ENCODE assay signal across 11 cellular contexts in the genomic region with DNA sequence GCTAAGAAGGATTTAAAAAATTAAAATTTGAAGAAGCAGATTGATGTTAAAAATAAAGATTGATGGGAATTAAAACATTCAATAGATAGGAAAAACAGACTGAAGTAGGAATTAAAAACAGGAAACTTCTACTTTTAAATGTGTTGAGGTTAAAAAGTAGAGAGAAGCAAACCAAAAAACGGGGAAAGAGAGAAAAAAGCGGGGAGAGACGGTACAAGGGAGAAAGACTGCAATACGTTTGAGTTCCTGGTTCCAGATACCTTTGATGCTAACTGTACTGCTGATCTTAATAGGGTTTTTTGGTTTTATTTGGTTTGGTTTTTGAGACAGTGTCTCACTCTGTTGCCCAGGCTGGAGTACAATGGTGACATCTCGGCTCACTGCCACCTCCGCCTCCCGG. TPM values are rescaled to one million over a fixed set of nuclear protein-coding genes. Genes with fewer than 3 reads are reported as not detected.
A peak's percentile ranks its signal among the peaks of the same experiment; 100 is the strongest.
DNase-seq lines count a peak whose midpoint lies in the region; ATAC-seq and TF ChIP-seq lines count a peak whose summit lies in the region.
"Had no signal": no experiment of that assay in that cellular context is flagged by ENCODE, and none has a peak within 500 bp of the region (broad histone marks: within the 10 kb centered on the region; RNA-seq: fewer than 3 reads in every experiment).

No MANE protein-coding gene starts in this region.

- 78 to 81% methylated on average over 7 of the region's 7 CpGs for WGBS in GM23248 (ENCODE audit: low coverage in 1 of 2, low lambda C conversion rate in 2 of 2, missing lambda C conversion rate in 2 of 2), 2 experiments

- no peaks in the 10 kb centered on the region for H3F3A ChIP-seq in GM23248 (ENCODE audit: insufficient read depth)

- no peak for ATAC-seq in activated B cell treated with CpG ODN at 0.5 μM for 24 hours (ENCODE audit: low read depth)
- no peak for ATAC-seq in naive thymus-derived CD4-positive, alpha-beta T cell

- peaks cover 5% of the 10 kb centered on the region; the same call in 1 of the 2 replicates for H3K4me1 ChIP-seq in GM23248 (ENCODE audit: insufficient read depth)
- H3K4me1 ChIP-seq in naive thymus-derived CD4-positive, alpha-beta T cell (ENCODE audit: control insufficient read depth in 2 of 2, insufficient read depth in 2 of 2, low read length in 2 of 2), result peaks cover 0 to 4% of the 10 kb centered on the region in 2 donors

- H3K9me3 ChIP-seq in AG04450 (ENCODE audit: control insufficient read depth, insufficient read depth, low read length) (no peaks in the 10 kb centered on the region), GM23248 (ENCODE audit: low read depth) (no peaks in the 10 kb centered on the region)
- no peaks in the 10 kb centered on the region for H3K9me3 ChIP-seq in naive thymus-derived CD4-positive, alpha-beta T cell (ENCODE audit: control insufficient read depth in 2 of 3, low read length in 3 of 3)
- H3K9me3 ChIP-seq: adrenal gland; BLaER1 treated with 17β-estradiol and CSF1 and Interleukin-3, amounts not matched to agents 10 nM and 100 nM; left ventricle myocardium inferior had no signal

- H3K4me3 ChIP-seq in AG04450 (ENCODE audit: low read depth, low read length), result no peak overlapping the region
- no peak overlapping the region for H3K4me3 ChIP-seq in GM23248
- H3K4me3 ChIP-seq in naive thymus-derived CD4-positive, alpha-beta T cell (ENCODE audit: low read length), result no peak overlapping the region

- no peak for TF ChIP-seq CTCF in AG04450 (IDR thresholded peaks at IDR 0.05; ENCODE audit: low read depth, low read length)
- no peak for TF ChIP-seq CTCF in activated B cell treated with CpG ODN at 0.5 μM for 24 hours (IDR thresholded peaks at IDR 0.05)

- H3K4me1 Mint-ChIP-seq in activated B cell treated with CpG ODN at 0.5 μM for 24 hours, result peaks cover 13% of the 10 kb centered on the region
- peaks cover 7 to 20% (median 18%) of the 10 kb centered on the region in 7 donors for H3K4me1 Mint-ChIP-seq in naive thymus-derived CD4-positive, alpha-beta T cell

- H3K27ac ChIP-seq in AG04450 (ENCODE audit: low read depth, low read length), result peak overlapping the region; percentile 11
- no peak overlapping the region for H3K27ac ChIP-seq in GM23248
- H3K27ac ChIP-seq in naive thymus-derived CD4-positive, alpha-beta T cell (ENCODE audit: low read depth, low read length), result no peak overlapping the region
- H3K27ac ChIP-seq: adrenal gland, left ventricle myocardium inferior had no signal

- no peaks in the 10 kb centered on the region for H3K79me2 ChIP-seq in GM23248 (ENCODE audit: insufficient read depth)

- no peaks in the 10 kb centered on the region for H4K20me1 ChIP-seq in GM23248 (ENCODE audit: insufficient read depth)
- H4K20me1 ChIP-seq: BLaER1 treated with 17β-estradiol and CSF1 and Interleukin-3, amounts not matched to agents 10 nM and 100 nM had no signal

- no peak overlapping the region for H3K9ac ChIP-seq in GM23248

- no peaks in the 10 kb centered on the region for H3K9me3 Mint-ChIP-seq in activated B cell treated with CpG ODN at 0.5 μM for 24 hours
- no peaks in the 10 kb centered on the region for H3K9me3 Mint-ChIP-seq in naive thymus-derived CD4-positive, alpha-beta T cell

- peak overlapping the region; percentile 84 for H3K4me3 Mint-ChIP-seq in activated B cell treated with CpG ODN at 0.5 μM for 24 hours
- peak overlapping the region in 8 of 10 donors; percentile 73 to 93 (median 88) for H3K4me3 Mint-ChIP-seq in naive thymus-derived CD4-positive, alpha-beta T cell

- H3K27ac Mint-ChIP-seq in activated B cell treated with CpG ODN at 0.5 μM for 24 hours, result no peak overlapping the region
- peak overlapping the region in 2 of 9 donors; percentile 26 to 52 for H3K27ac Mint-ChIP-seq in naive thymus-derived CD4-positive, alpha-beta T cell

- POLR2A ChIA-PET in AG04450 (lab: Yijun Ruan, JAX), result no interaction called here
- POLR2A ChIA-PET in activated B cell treated with CpG ODN at 0.5 μM for 24 hours (lab: Charles Lee), result interaction anchor here (1.1 to 2.1 kb wide), 4 partner anchors 26 to 246 kb away, joined by 3 to 15 read pairs (median 4); partner anchors contain the start of gene PHF3
- POLR2A ChIA-PET in naive thymus-derived CD4-positive, alpha-beta T cell (lab: Charles Lee), result interaction anchor here (0.6 to 2.5 kb wide), 6 partner anchors 25 to 165 kb away, joined by 3 to 23 read pairs (median 4); partner anchors contain the start of gene PHF3

- no peaks in the 10 kb centered on the region for H3K27me3 ChIP-seq in AG04450 (ENCODE audit: control insufficient read depth, insufficient read depth, low read length)
- no peaks in the 10 kb centered on the region for H3K27me3 ChIP-seq in GM23248 (replicated peaks; ENCODE audit: insufficient read depth)
- no peaks in the 10 kb centered on the region for H3K27me3 ChIP-seq in naive thymus-derived CD4-positive, alpha-beta T cell (ENCODE audit: control insufficient read depth in 2 of 2, insufficient read depth in 2 of 2, low read length in 2 of 2)
- H3K27me3 ChIP-seq: adrenal gland; BLaER1 treated with 17β-estradiol and CSF1 and Interleukin-3, amounts not matched to agents 10 nM and 100 nM had no signal

- no peaks in the 10 kb centered on the region for H3K36me3 ChIP-seq in GM23248 (ENCODE audit: low read depth)
- H3K36me3 ChIP-seq in naive thymus-derived CD4-positive, alpha-beta T cell (ENCODE audit: control insufficient read depth in 2 of 3, insufficient read depth in 3 of 3, low read length in 3 of 3), result no peaks in the 10 kb centered on the region
- H3K36me3 ChIP-seq: adrenal gland; BLaER1 treated with 17β-estradiol and CSF1 and Interleukin-3, amounts not matched to agents 10 nM and 100 nM; left ventricle myocardium inferior had no signal

- CTCF ChIA-PET in AG04450 (lab: Charles Lee), result interaction anchor here (0.6 to 4.7 kb wide), 28 partner anchors 11 to 426 kb away, joined by 3 to 67 read pairs (median 6); partner anchors contain the start of gene PHF3
- CTCF ChIA-PET in activated B cell treated with CpG ODN at 0.5 μM for 24 hours (lab: Charles Lee), result interaction anchor here (1.0 to 6.1 kb wide), 19 partner anchors 9 to 247 kb away, joined by 3 to 169 read pairs (median 6); partner anchors contain the start of gene PHF3
- CTCF ChIA-PET in naive thymus-derived CD4-positive, alpha-beta T cell (lab: Charles Lee), result interaction anchor here (0.5 to 3.1 kb wide), 20 partner anchors 9 to 173 kb away, joined by 3 to 61 read pairs (median 5); no protein-coding TSS in a partner anchor

- no peaks in the 10 kb centered on the region for H3K36me3 Mint-ChIP-seq in activated B cell treated with CpG ODN at 0.5 μM for 24 hours (ENCODE audit: low read depth)
- no peaks in the 10 kb centered on the region for H3K36me3 Mint-ChIP-seq in naive thymus-derived CD4-positive, alpha-beta T cell

- intact Hi-C loops in activated B cell treated with CpG ODN at 0.5 μM for 24 hours (cut with micrococcal nuclease), result loop anchor here (5.0 kb wide), 1 partner anchor 68 kb away; no protein-coding TSS in a partner anchor
- intact Hi-C loops in naive thymus-derived CD4-positive, alpha-beta T cell (cut with micrococcal nuclease), result loop anchor here (2.0 to 5.0 kb wide), 3 partner anchors 78 to 108 kb away; no protein-coding TSS in a partner anchor

- peak overlapping the region; percentile 95 for H2AFZ ChIP-seq in GM23248

- H3K27me3 Mint-ChIP-seq in activated B cell treated with CpG ODN at 0.5 μM for 24 hours, result no peaks in the 10 kb centered on the region
- H3K27me3 Mint-ChIP-seq in naive thymus-derived CD4-positive, alpha-beta T cell, result peaks cover 0 to 16% (median 5%) of the 10 kb centered on the region in 5 donors

- DNase-seq in AG04450 (ENCODE audit: low read depth, low spot score) (no peak), GM23248 (no peak), activated B cell treated with CpG ODN at 0.5 μM for 24 hours (no peak), activated gamma-delta T cell (lab: John Stamatoyannopoulos, UW) (no peak), SK-N-DZ (ENCODE audit: low spot score) (no peak), NCI-H2029 (lab: John Stamatoyannopoulos, UW) (no peak), KG1 (lab: John Stamatoyannopoulos, UW) (no peak)
- DNase-seq in naive thymus-derived CD4-positive, alpha-beta T cell, result no peak

- no peak overlapping the region for H3K4me2 ChIP-seq in GM23248 (ENCODE audit: unreplicated experiment)

- in situ Hi-C loops in GM23248 (cut with MboI), result no loop called here

- no peaks in the 10 kb centered on the region for H3K9me2 ChIP-seq in GM23248 (ENCODE audit: insufficient read depth)

RNA-seq across cellular contexts. Expression of gene PTP4A1, which starts 27.0 kb away (rescaled TPM):
- polyA plus RNA-seq in AG04450 (2011; rRNA removed) (34.3 and 37.7 TPM in 2 replicates), GM23248 (2016; fragmentation: Nextera tagmentation; extraction: Ambion mirVana) (133 and 138 TPM in 2 replicates)
- polyA minus RNA-seq in AG04450 (2011; rRNA and poly(A)+ RNA removed), result 19.3 and 38.6 TPM in 2 replicates
- 24.9 and 31.4 TPM in 2 replicates for total RNA-seq in GM23248 (2014; rRNA removed; shearing (Covaris generic))
- 32.4 and 35.2 TPM in 2 replicates for total RNA-seq in activated B cell treated with CpG ODN at 0.5 μM for 24 hours
- 100 to 1,000 TPM in 2 of 5 experiments, 10 to 100 TPM in 3; 26.4 to 165 (median 73.8) TPM for total RNA-seq in naive thymus-derived CD4-positive, alpha-beta T cell
- 10 to 100 TPM; 37.9 to 47.5 TPM for polyA plus RNA-seq in naive thymus-derived CD4-positive, alpha-beta T cell
- 18.0 and 24.4 TPM in 2 replicates for polyA plus RNA-seq in SK-N-DZ (2014; cell fraction: cytosol; rRNA removed)
- 14.3 and 36.3 TPM in 2 replicates for polyA plus RNA-seq in SK-N-DZ (2014; cell fraction: nucleus; rRNA removed)

RNA-seq across cellular contexts. Expression of gene PHF3, which starts 36.4 kb away (rescaled TPM):
- polyA plus RNA-seq in AG04450 (2011; rRNA removed) (16.2 and 26.6 TPM in 2 replicates), GM23248 (2016; fragmentation: Nextera tagmentation; extraction: Ambion mirVana) (13.1 and 15.3 TPM in 2 replicates)
- polyA minus RNA-seq in AG04450 (2011; rRNA and poly(A)+ RNA removed), result 19.9 and 42.1 TPM in 2 replicates
- 34.7 and 36.0 TPM in 2 replicates for total RNA-seq in GM23248 (2014; rRNA removed; shearing (Covaris generic))
- total RNA-seq in activated B cell treated with CpG ODN at 0.5 μM for 24 hours, result 52.4 and 56.7 TPM in 2 replicates
- total RNA-seq in naive thymus-derived CD4-positive, alpha-beta T cell, result 100 to 1,000 TPM in 3 of 5 experiments, 10 to 100 TPM in 2; 56.8 to 141 (median 108) TPM
- polyA plus RNA-seq in naive thymus-derived CD4-positive, alpha-beta T cell, result 10 to 100 TPM; 40.0 to 54.1 TPM
- 9.2 and 9.7 TPM in 2 replicates for polyA plus RNA-seq in SK-N-DZ (2014; cell fraction: cytosol; rRNA removed)
- polyA plus RNA-seq in SK-N-DZ (2014; cell fraction: nucleus; rRNA removed), result 64.6 and 75.4 TPM in 2 replicates
